21 cellular contexts compared by ENCODE assay signal in genomic region chr17:21394265-21394664, GRCh38. TPM values are rescaled to one million over a fixed set of nuclear protein-coding genes. Genes with fewer than 3 reads are reported as not detected.
DNase-seq lines count a peak whose midpoint lies in the region; TF ChIP-seq lines count a peak whose summit lies in the region.
"Had no signal": no experiment of that assay in that cellular context is flagged by ENCODE, and none has a peak within 500 bp of the region (broad histone marks: within the 10 kb centered on the region; RNA-seq: fewer than 3 reads in every experiment).

No MANE protein-coding gene starts in this region.

- no peaks in the 10 kb centered on the region for H3K4me1 Mint-ChIP-seq in progenitor cell of endocrine pancreas (ENCODE audit: low read depth)
- H3K4me1 Mint-ChIP-seq: activated CD4-positive, alpha-beta T cell treated with anti-CD3 and anti-CD28 coated beads, Interleukin-2, amount 10 ng/mL, durations not matched to agents 24 days and 14 days; activated T-helper 17 cell treated with anti-CD3 and anti-CD28 coated beads, Interleukin-2, amount 50 U/mL, for 72 hours had no signal

- no peaks in the 10 kb centered on the region for H3K27me3 ChIP-seq in mammary epithelial cell (ENCODE audit: insufficient read depth, low read length)
- H3K27me3 ChIP-seq: BLaER1, cardiac muscle cell, right lobe of liver had no signal

- no peak overlapping the region for H3K4me3 ChIP-seq in mammary epithelial cell (replicated peaks in 1 of 3; ENCODE audit: insufficient read depth in 1 of 3, low read depth in 2 of 3, low read length in 3 of 3)
- H3K4me3 ChIP-seq: BLaER1, cardiac muscle cell, right lobe of liver had no signal

- intact Hi-C loops in mammary epithelial cell (cut with micrococcal nuclease), result no loop called here

- peaks cover 12% of the 10 kb centered on the region for H3K4me1 ChIP-seq in mammary epithelial cell (ENCODE audit: insufficient read depth, low read length)
- H3K4me1 ChIP-seq: right lobe of liver had no signal

- peak overlapping the region; percentile 39 for H3K27ac Mint-ChIP-seq in progenitor cell of endocrine pancreas
- H3K27ac Mint-ChIP-seq: activated CD4-positive, alpha-beta T cell treated with anti-CD3 and anti-CD28 coated beads, Interleukin-2, amount 10 ng/mL, durations not matched to agents 24 days and 14 days; activated T-helper 17 cell treated with anti-CD3 and anti-CD28 coated beads, Interleukin-2, amount 50 U/mL, for 72 hours had no signal

- WGBS in mammary epithelial cell (ENCODE audit: low coverage, missing lambda C conversion rate), result 46% methylated on average over 2 of the region's 2 CpGs

- no peak overlapping the region for H2AFZ ChIP-seq in mammary epithelial cell (ENCODE audit: low read depth, low read length)

- no peak overlapping the region for H3K9ac ChIP-seq in mammary epithelial cell (ENCODE audit: insufficient read depth, low read length)

- CTCF ChIA-PET in mammary epithelial cell (lab: Charles Lee; ENCODE audit: low non-redundant PET), result no interaction called here

- H4K20me1 ChIP-seq in mammary epithelial cell (ENCODE audit: insufficient read depth, low read length), result no peaks in the 10 kb centered on the region

- no peak overlapping the region for H3K4me2 ChIP-seq in mammary epithelial cell (ENCODE audit: insufficient read depth, low read depth, low read length)

- DNase-seq in DMS53 (lab: John Stamatoyannopoulos, UW) (peak; percentile 36), DMS53 treated with DMSO at 0.1 percent for 48 hours (lab: John Stamatoyannopoulos, UW; ENCODE audit: unreplicated experiment) (no peak), LoVo (ENCODE audit: low spot score) (peak; percentile 5), mammary epithelial cell (peak; percentile 58), progenitor cell of endocrine pancreas (ENCODE audit: low spot score, unreplicated experiment) (no peak), COLO668 (lab: John Stamatoyannopoulos, UW; ENCODE audit: unreplicated experiment) (no peak), HuH-7 (ENCODE audit: low spot score) (no peak)
- DNase-seq in activated CD8-positive, alpha-beta memory T cell treated with anti-CD3 and anti-CD28 coated beads for 24 hours, result no peak
- DNase-seq: activated CD4-positive, alpha-beta T cell treated with anti-CD3 and anti-CD28 coated beads, Interleukin-2, amount 10 ng/mL, durations not matched to agents 24 days and 14 days; GF-D8; mesenchymal stem cell; naive B cell; NCI-H524 treated with DMSO at 0.1 percent for 48 hours; right lobe of liver; Right ventricle myocardium superior; substantia nigra; T-helper 1 cell had no signal

- H3K79me2 ChIP-seq in mammary epithelial cell (ENCODE audit: insufficient read depth, low read length), result no peaks in the 10 kb centered on the region

- H3K27me3 Mint-ChIP-seq in progenitor cell of endocrine pancreas, result peaks cover 23% of the 10 kb centered on the region
- H3K27me3 Mint-ChIP-seq: activated CD4-positive, alpha-beta T cell treated with anti-CD3 and anti-CD28 coated beads, Interleukin-2, amount 10 ng/mL, durations not matched to agents 24 days and 14 days had no signal

- H3K36me3 ChIP-seq in mammary epithelial cell (ENCODE audit: insufficient read depth, low read length), result no peaks in the 10 kb centered on the region
- H3K36me3 ChIP-seq: cardiac muscle cell, right lobe of liver had no signal

- no peak overlapping the region for H3K27ac ChIP-seq in mammary epithelial cell (ENCODE audit: insufficient read depth, low read depth, low read length)
- H3K27ac ChIP-seq: 22Rv1, cardiac muscle cell, right lobe of liver had no signal

- H3K9me3 ChIP-seq in mammary epithelial cell (replicated peaks; ENCODE audit: insufficient read depth, low read length), result no peaks in the 10 kb centered on the region
- H3K9me3 ChIP-seq: BLaER1, right lobe of liver had no signal

- H3K9me3 Mint-ChIP-seq in progenitor cell of endocrine pancreas (ENCODE audit: low read depth), result no peaks in the 10 kb centered on the region
- H3K9me3 Mint-ChIP-seq: activated CD4-positive, alpha-beta T cell treated with anti-CD3 and anti-CD28 coated beads, Interleukin-2, amount 10 ng/mL, durations not matched to agents 24 days and 14 days; activated T-helper 17 cell treated with anti-CD3 and anti-CD28 coated beads, Interleukin-2, amount 50 U/mL, for 72 hours; naive B cell had no signal

- dilution Hi-C loops in mammary epithelial cell (cut with HindIII; ENCODE audit: low sequenced_read_pairs), result no loop called here

- in situ Hi-C loops in mammary epithelial cell (cut with MboI; ENCODE audit: low sequenced_read_pairs in 2 of 2), result no loop called here

- no TSS peak for BruUV-seq in mammary epithelial cell (replicated peaks; lab: Mats Ljungman, UMichigan)

- H3K36me3 Mint-ChIP-seq in progenitor cell of endocrine pancreas (ENCODE audit: insufficient read depth), result no peaks in the 10 kb centered on the region
- H3K36me3 Mint-ChIP-seq: naive B cell had no signal

- H3K4me3 Mint-ChIP-seq in progenitor cell of endocrine pancreas (ENCODE audit: low read depth), result no peak overlapping the region
- H3K4me3 Mint-ChIP-seq: activated CD4-positive, alpha-beta T cell treated with anti-CD3 and anti-CD28 coated beads, Interleukin-2, amount 10 ng/mL, durations not matched to agents 24 days and 14 days; activated T-helper 17 cell treated with anti-CD3 and anti-CD28 coated beads, Interleukin-2, amount 50 U/mL, for 72 hours; naive B cell had no signal

- TF ChIP-seq CTCF in mammary epithelial cell (conservative IDR thresholded peaks at IDR 0.05 in 1 of 2, IDR thresholded peaks at IDR 0.05 in 1 of 2; ENCODE audit: extremely low read depth in 1 of 2, insufficient read depth in 1 of 2, low read depth in 1 of 2, low read length in 2 of 2), result no peak
- no peak for TF ChIP-seq CTCF in progenitor cell of endocrine pancreas (IDR thresholded peaks at IDR 0.05; ENCODE audit: unreplicated experiment)

RNA-seq across cellular contexts. Expression of gene KCNJ12, which starts 18.1 kb away (rescaled TPM):
- not detected for total RNA-seq in mammary epithelial cell
- polyA plus RNA-seq in mammary epithelial cell, result 0.11 TPM
- polyA minus RNA-seq in mammary epithelial cell, result not detected
- total RNA-seq in progenitor cell of endocrine pancreas, result 0.10 and 0.29 TPM in 2 replicates
- total RNA-seq: activated CD4-positive, alpha-beta T cell treated with anti-CD3 and anti-CD28 coated beads, Interleukin-2, amount 10 ng/mL, durations not matched to agents 24 days and 14 days had no signal

Comparison
In these comparisons a context has a peak if more than half of its experiments do, and no peak if none do; other contexts are left out.
1. DNase-seq: peak in DMS53 (single experiment), LoVo (single experiment) and mammary epithelial cell (single experiment); none in DMS53 treated with DMSO at 0.1 percent for 48 hours (single experiment), progenitor cell of endocrine pancreas (single experiment), COLO668 (single experiment), HuH-7 (single experiment) and activated CD8-positive, alpha-beta memory T cell treated with anti-CD3 and anti-CD28 coated beads for 24 hours (single experiment).